Comparison of ENCODE assay signal across 1 cellular context in the genomic region with DNA sequence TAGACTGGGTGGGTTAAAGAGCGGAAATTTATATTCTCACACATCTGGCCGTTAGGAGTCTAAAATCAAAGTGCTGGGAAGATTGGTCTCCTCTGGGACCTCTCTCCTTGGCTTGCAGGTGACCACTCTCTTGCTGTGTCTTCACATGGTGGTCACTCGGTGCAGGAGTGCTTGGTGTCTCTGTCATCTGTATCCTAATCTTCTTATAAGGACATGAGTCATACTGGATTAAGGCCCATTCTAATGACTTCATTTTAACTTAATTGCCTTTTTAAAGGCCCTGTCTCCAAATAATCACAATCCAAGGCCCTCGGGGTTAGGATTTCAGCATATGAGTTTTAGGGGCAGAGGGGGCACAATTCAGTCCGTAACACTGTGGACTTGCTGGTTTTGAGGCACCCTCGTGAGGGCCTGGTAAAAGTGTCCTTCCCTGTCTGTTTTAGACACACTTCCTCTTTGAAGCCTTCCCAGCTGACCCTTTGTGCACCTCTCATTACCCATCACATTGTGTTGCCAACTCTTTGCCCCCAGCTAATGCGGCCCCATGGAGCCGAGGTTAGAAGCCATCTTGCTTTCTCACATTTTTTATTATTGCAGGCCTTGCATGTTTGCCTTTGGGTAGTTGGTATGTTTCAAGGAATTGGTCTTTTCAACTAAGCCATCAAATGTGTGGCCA.
TF ChIP-seq lines count a peak whose summit lies in the region.

No MANE protein-coding gene starts in this region.

TF ChIP-seq in IMR-90, 13 proteins besides CTCF, POLR2A, EP300 and RAD21:
- 0 out of 2 replicates have a peak, but pooled peaks have one; percentile 13 for TF ChIP-seq FOS (IDR thresholded peaks at IDR 0.05; ENCODE audit: low read depth, low read length)
- no peak for TF ChIP-seq RCOR1 (IDR thresholded peaks at IDR 0.05; ENCODE audit: insufficient replicate concordance, low read length)
